ENCODE assay signal across 1 cellular context in the genomic region with DNA sequence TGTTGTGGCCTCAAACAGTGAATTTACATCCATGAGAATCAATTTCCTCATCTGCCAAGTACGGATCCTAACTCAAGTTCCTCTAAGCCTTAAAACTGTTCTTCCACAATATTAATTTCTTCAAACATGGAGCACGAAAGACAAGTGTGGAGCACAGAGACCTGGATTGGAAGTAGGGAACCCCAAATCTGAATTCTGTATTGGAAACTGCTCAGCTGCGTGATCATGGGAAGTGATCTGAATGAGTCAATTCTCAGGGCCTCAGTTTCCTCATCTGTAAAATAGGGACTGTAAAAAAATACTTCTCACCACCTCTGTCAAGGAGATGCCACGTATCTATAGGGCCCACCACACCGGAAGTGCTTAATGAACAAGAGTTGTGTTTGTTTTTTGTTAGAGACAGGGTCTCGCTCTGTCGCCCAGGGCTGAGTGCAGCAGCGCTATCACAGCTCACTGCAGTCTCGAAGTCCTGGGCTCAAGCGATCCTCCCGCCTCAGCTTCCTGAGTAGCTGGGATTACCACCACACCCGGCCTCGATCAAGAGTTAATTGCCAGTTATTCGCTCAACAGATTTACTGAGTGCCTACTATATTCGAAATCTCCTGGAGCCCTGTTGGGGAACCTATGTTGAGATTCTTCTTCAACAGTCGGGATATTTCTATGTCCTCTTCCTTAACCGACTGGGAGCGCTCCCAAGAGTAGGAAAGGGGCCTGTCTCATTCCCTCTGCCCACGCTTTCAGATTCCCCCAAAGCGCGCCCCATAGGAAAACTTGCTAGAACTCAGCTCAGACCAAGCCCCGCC.
TF ChIP-seq lines count a peak whose summit lies in the region.

No MANE protein-coding gene starts in this region.

TF ChIP-seq in IMR-90, 13 proteins besides CTCF, POLR2A, EP300 and RAD21:
- no peak for TF ChIP-seq BHLHE40 (IDR thresholded peaks at IDR 0.05; ENCODE audit: low read depth, low read length)
- 0 out of 2 replicates have a peak, but pooled peaks have one; percentile 15 for TF ChIP-seq SMC3 (IDR thresholded peaks at IDR 0.05; ENCODE audit: low read depth, low read length)
